Comparison of ENCODE assay signal across 20 cellular contexts in genomic region chr2:149652520-149652919, GRCh38.
"Had no signal": no experiment of that assay in that cellular context is flagged by ENCODE, and none has a peak within 500 bp of the region (broad histone marks: within the 10 kb centered on the region; RNA-seq: fewer than 3 reads in every experiment).

No MANE protein-coding gene starts in this region.

- H3K27ac ChIP-seq: brain microvascular endothelial cell, coronary artery, foreskin keratinocyte, pancreas, thoracic aorta had no signal

- DNase-seq: activated B cell treated with CpG ODN at 0.5 μM for 24 hours; activated CD4-positive, alpha-beta memory T cell treated with anti-CD3 and anti-CD28 coated beads for 36 hours; activated CD4-positive, alpha-beta T cell treated with anti-CD3 and anti-CD28 coated beads for 4 hours; activated T-cell treated with anti-CD3 and anti-CD28 coated beads for 4 hours; brain microvascular endothelial cell; foreskin keratinocyte; glutamatergic neuron; kidney; naive thymus-derived CD8-positive, alpha-beta T cell; pancreas; stimulated activated naive B cell treated with anti-CD40 and anti-IgM and Interleukin-4, amounts not matched to agents 10 μg/mL and 1 μg/mL and 100 μg/mL, for 72 hours; T-cell; upper lobe of left lung had no signal

- H3K4me3 ChIP-seq: coronary artery, pancreas, thoracic aorta, upper lobe of left lung had no signal

- H3K9me3 Mint-ChIP-seq: central memory CD8-positive, alpha-beta T cell; memory B cell had no signal

- H3K27me3 ChIP-seq: brain microvascular endothelial cell, foreskin keratinocyte, pancreas, upper lobe of left lung had no signal

- ATAC-seq: foreskin keratinocyte; left lobe of liver; naive thymus-derived CD8-positive, alpha-beta T cell; pancreas; sciatic nerve; stimulated activated naive B cell treated with anti-CD40 and anti-IgM and Interleukin-4, amounts not matched to agents 10 μg/mL and 1 μg/mL and 100 μg/mL, for 72 hours; T-cell had no signal

- H3K4me1 ChIP-seq: pancreas, upper lobe of left lung had no signal

- H3K27ac Mint-ChIP-seq: activated B cell treated with CpG ODN at 0.5 μM for 24 hours; activated CD4-positive, alpha-beta memory T cell treated with anti-CD3 and anti-CD28 coated beads for 36 hours; activated naive CD8-positive, alpha-beta T cell; memory B cell; naive thymus-derived CD8-positive, alpha-beta T cell; stimulated activated naive B cell treated with anti-CD40 and anti-IgM and Interleukin-4, amounts not matched to agents 10 μg/mL and 1 μg/mL and 100 μg/mL, for 72 hours; T-cell had no signal

- H3K4me3 Mint-ChIP-seq: activated B cell treated with CpG ODN at 0.5 μM for 24 hours; activated CD4-positive, alpha-beta memory T cell treated with anti-CD3 and anti-CD28 coated beads for 36 hours; activated naive CD8-positive, alpha-beta T cell; central memory CD8-positive, alpha-beta T cell; memory B cell; naive thymus-derived CD8-positive, alpha-beta T cell; stimulated activated naive B cell treated with anti-CD40 and anti-IgM and Interleukin-4, amounts not matched to agents 10 μg/mL and 1 μg/mL and 100 μg/mL, for 72 hours; T-cell had no signal

- H3K9me3 ChIP-seq: pancreas, thoracic aorta, upper lobe of left lung had no signal

- H3K36me3 ChIP-seq: brain microvascular endothelial cell, pancreas, thoracic aorta, upper lobe of left lung had no signal

- H3K36me3 Mint-ChIP-seq: activated CD4-positive, alpha-beta memory T cell treated with anti-CD3 and anti-CD28 coated beads for 36 hours; activated naive CD8-positive, alpha-beta T cell; memory B cell; naive thymus-derived CD8-positive, alpha-beta T cell; stimulated activated naive B cell treated with anti-CD40 and anti-IgM and Interleukin-4, amounts not matched to agents 10 μg/mL and 1 μg/mL and 100 μg/mL, for 72 hours; T-cell had no signal

- H3K4me1 Mint-ChIP-seq: activated B cell treated with CpG ODN at 0.5 μM for 24 hours; central memory CD8-positive, alpha-beta T cell; memory B cell; naive thymus-derived CD8-positive, alpha-beta T cell; stimulated activated naive B cell treated with anti-CD40 and anti-IgM and Interleukin-4, amounts not matched to agents 10 μg/mL and 1 μg/mL and 100 μg/mL, for 72 hours; T-cell had no signal
